In genomic region chr20:32509639-32510066, GRCh38 we compare ENCODE assay signal across 8 cellular contexts.
DNase-seq lines count a peak whose midpoint lies in the region; ATAC-seq and TF ChIP-seq lines count a peak whose summit lies in the region.

No MANE protein-coding gene starts in this region.

- peak overlapping the region; percentile 19 for H3K4me3 Mint-ChIP-seq in activated CD4-positive, alpha-beta memory T cell treated with anti-CD3 and anti-CD28 coated beads, Interleukin-2, amount 10 ng/mL, durations not matched to agents 7 days and 5 days

- H3K36me3 ChIP-seq in BLaER1 (peaks cover 20% of the 10 kb centered on the region), kidney epithelial cell (ENCODE audit: control insufficient read depth, insufficient read depth, low read length) (no peaks in the 10 kb centered on the region), esophagus squamous epithelium (no peaks in the 10 kb centered on the region)

- H4K20me1 ChIP-seq in BLaER1 = no peaks in the 10 kb centered on the region

- no peaks in the 10 kb centered on the region for H3K9me3 Mint-ChIP-seq in activated CD4-positive, alpha-beta memory T cell treated with anti-CD3 and anti-CD28 coated beads, Interleukin-2, amount 10 ng/mL, durations not matched to agents 7 days and 5 days

- no peak for ATAC-seq in GM21367 (IDR thresholded peaks at IDR 0.05; ENCODE audit: unreplicated experiment)

- peak; percentile 99 for DNase-seq in Jurkat, Clone E6-1 (ENCODE audit: low read depth, low spot score)
- peak; percentile 72 for DNase-seq in activated CD4-positive, alpha-beta memory T cell treated with anti-CD3 and anti-CD28 coated beads, Interleukin-2, amount 10 ng/mL, durations not matched to agents 7 days and 5 days
- DNase-seq in kidney epithelial cell (ENCODE audit: low read depth) = no peak
- DNase-seq in esophagus squamous epithelium (lab: John Stamatoyannopoulos, UW) = no peak
- no peak for DNase-seq in NCI-H2107 (lab: John Stamatoyannopoulos, UW)
- DNase-seq in cortex of kidney (lab: John Stamatoyannopoulos, UW) = no peak

- peak overlapping the region; percentile 80 for H3K9ac ChIP-seq in BLaER1

- H3K27me3 ChIP-seq in BLaER1 (no peaks in the 10 kb centered on the region), kidney epithelial cell (ENCODE audit: control insufficient read depth, insufficient read depth, low read length) (peaks cover 4% of the 10 kb centered on the region), esophagus squamous epithelium (no peaks in the 10 kb centered on the region)

- TF ChIP-seq CTCF in kidney epithelial cell (IDR thresholded peaks at IDR 0.05; ENCODE audit: insufficient read depth, low read length, poor library complexity, severe bottlenecking) (peak; percentile 39), esophagus squamous epithelium (IDR thresholded peaks at IDR 0.05) (no peak)

- peaks cover 45% of the 10 kb centered on the region for H3K4me1 Mint-ChIP-seq in activated CD4-positive, alpha-beta memory T cell treated with anti-CD3 and anti-CD28 coated beads, Interleukin-2, amount 10 ng/mL, durations not matched to agents 7 days and 5 days

- no peak for TF ChIP-seq POLR2A in esophagus squamous epithelium (IDR thresholded peaks at IDR 0.05)

- CTCF ChIA-PET in activated CD4-positive, alpha-beta memory T cell treated with anti-CD3 and anti-CD28 coated beads, Interleukin-2, amount 10 ng/mL, durations not matched to agents 7 days and 5 days (lab: Charles Lee) = interaction anchor here (0.7 kb wide), 2 partner anchors 30 to 305 kb away, joined by 3 read pairs; no protein-coding TSS in a partner anchor

- POLR2A ChIA-PET in activated CD4-positive, alpha-beta memory T cell treated with anti-CD3 and anti-CD28 coated beads, Interleukin-2, amount 10 ng/mL, durations not matched to agents 7 days and 5 days (lab: Charles Lee) = interaction anchor here (1.5 kb wide), 1 partner anchor 15 kb away, joined by 3 read pairs; no protein-coding TSS in a partner anchor

- peak overlapping the region; percentile 98 for H3K4me2 ChIP-seq in BLaER1

- peaks cover 16% of the 10 kb centered on the region for H3K36me3 Mint-ChIP-seq in activated CD4-positive, alpha-beta memory T cell treated with anti-CD3 and anti-CD28 coated beads, Interleukin-2, amount 10 ng/mL, durations not matched to agents 7 days and 5 days (ENCODE audit: low read depth)

- H3K27me3 Mint-ChIP-seq in activated CD4-positive, alpha-beta memory T cell treated with anti-CD3 and anti-CD28 coated beads, Interleukin-2, amount 10 ng/mL, durations not matched to agents 7 days and 5 days = no peaks in the 10 kb centered on the region

- peak overlapping the region; percentile 67 for H3K27ac Mint-ChIP-seq in activated CD4-positive, alpha-beta memory T cell treated with anti-CD3 and anti-CD28 coated beads, Interleukin-2, amount 10 ng/mL, durations not matched to agents 7 days and 5 days

- H3K4me1 ChIP-seq in BLaER1 (peaks cover 91% of the 10 kb centered on the region), esophagus squamous epithelium (peaks cover 0 to 9% (median 0%) of the 10 kb centered on the region in 3 donors)

- H3K27ac ChIP-seq in BLaER1 = peak overlapping the region; percentile 93
- H3K27ac ChIP-seq in esophagus squamous epithelium = no peak overlapping the region

- peak overlapping the region; percentile 59 for H3K4me3 ChIP-seq in BLaER1
- peak overlapping the region; percentile 63 for H3K4me3 ChIP-seq in Jurkat, Clone E6-1 (ENCODE audit: low read length)
- no peak overlapping the region for H3K4me3 ChIP-seq in kidney epithelial cell (ENCODE audit: low read depth, low read length)
- H3K4me3 ChIP-seq in esophagus squamous epithelium = no peak overlapping the region

- H3K9me3 ChIP-seq in BLaER1 = peaks cover 3% of the 10 kb centered on the region; the same call in 1 of the 2 replicates
- H3K9me3 ChIP-seq in esophagus squamous epithelium = no peaks in the 10 kb centered on the region

- intact Hi-C loops in esophagus squamous epithelium (cut with DNase I) = no loop called here

- WGBS in esophagus squamous epithelium, 2 donors = 71 to 72% methylated on average over 10 of the region's 10 CpGs

Comparison
In these comparisons a context has a peak if more than half of its experiments do, and no peak if none do; other contexts are left out.
1. H3K4me3 ChIP-seq: peak in BLaER1 (single experiment) and Jurkat, Clone E6-1 (single experiment); none in kidney epithelial cell (single experiment) and esophagus squamous epithelium (0 of 4).
2. DNase-seq: peak in Jurkat, Clone E6-1 (single experiment) and activated CD4-positive, alpha-beta memory T cell treated with anti-CD3 and anti-CD28 coated beads, Interleukin-2, amount 10 ng/mL, durations not matched to agents 7 days and 5 days (single experiment); none in kidney epithelial cell (single experiment), esophagus squamous epithelium (single experiment), NCI-H2107 (single experiment) and cortex of kidney (single experiment).